In genomic region chr19:1274852-1275259, GRCh38 we compare ENCODE assay signal across 2 cellular contexts.
A peak's percentile ranks its signal among the peaks of the same experiment; 100 is the strongest.
TF ChIP-seq lines count a peak whose summit lies in the region.

No MANE protein-coding gene starts in this region.

TF ChIP-seq in GM12878, 131 proteins besides CTCF, POLR2A, EP300 and RAD21:
- TF ChIP-seq ZBTB33 (IDR thresholded peaks at IDR 0.05) = peak; percentile 60; the same call in 1 of the 2 replicates
- TF ChIP-seq POLR2AphosphoS2 (IDR thresholded peaks at IDR 0.05; ENCODE audit: low read depth, low read length) = 0 out of 2 replicates have a peak, but pooled peaks have one; percentile 12
- TF ChIP-seq KAT2A (conservative IDR thresholded peaks at IDR 0.05; ENCODE audit: control insufficient read depth, low read depth, low read length) = no peak
- TF ChIP-seq KDM1A (IDR thresholded peaks at IDR 0.05; ENCODE audit: borderline replicate concordance) = no peak
- TF ChIP-seq HDGF (IDR thresholded peaks at IDR 0.05) = 0 out of 2 replicates have a peak, but pooled peaks have one; percentile 64
- TF ChIP-seq LARP7 (IDR thresholded peaks at IDR 0.05) = no peak
- TF ChIP-seq RFX5 (IDR thresholded peaks at IDR 0.05; ENCODE audit: low read depth, low read length) = no peak
- TF ChIP-seq POU2F2 (IDR thresholded peaks at IDR 0.05; ENCODE audit: borderline replicate concordance, low read depth, low read length) = 0 out of 3 replicates have a peak, but pooled peaks have one; percentile 6
- TF ChIP-seq MTA3 (IDR thresholded peaks at IDR 0.05; ENCODE audit: borderline replicate concordance, low read length) = no peak
- TF ChIP-seq MLLT1 (IDR thresholded peaks at IDR 0.05) = 0 out of 2 replicates have a peak, but pooled peaks have one; percentile 18

TF ChIP-seq in liver, 16 proteins besides CTCF, POLR2A, EP300 and RAD21:
- TF ChIP-seq TAF1 (conservative IDR thresholded peaks at IDR 0.05) = no peak
- no peak for TF ChIP-seq HNF4A (conservative IDR thresholded peaks at IDR 0.05)
- TF ChIP-seq MAX (IDR thresholded peaks at IDR 0.05) = no peak
- no peak for TF ChIP-seq SP1 (IDR thresholded peaks at IDR 0.05)
- TF ChIP-seq FOXA1 (IDR thresholded peaks at IDR 0.05) = no peak
- TF ChIP-seq JUND (IDR thresholded peaks at IDR 0.05) = no peak
- no peak for TF ChIP-seq NR2F2 (IDR thresholded peaks at IDR 0.05)
- no peak for TF ChIP-seq ZBTB33 (IDR thresholded peaks at IDR 0.05)
- no peak for TF ChIP-seq FOXA2 (IDR thresholded peaks at IDR 0.05)
- no peak for TF ChIP-seq ATF3 (IDR thresholded peaks at IDR 0.05)
